In the genomic region with DNA sequence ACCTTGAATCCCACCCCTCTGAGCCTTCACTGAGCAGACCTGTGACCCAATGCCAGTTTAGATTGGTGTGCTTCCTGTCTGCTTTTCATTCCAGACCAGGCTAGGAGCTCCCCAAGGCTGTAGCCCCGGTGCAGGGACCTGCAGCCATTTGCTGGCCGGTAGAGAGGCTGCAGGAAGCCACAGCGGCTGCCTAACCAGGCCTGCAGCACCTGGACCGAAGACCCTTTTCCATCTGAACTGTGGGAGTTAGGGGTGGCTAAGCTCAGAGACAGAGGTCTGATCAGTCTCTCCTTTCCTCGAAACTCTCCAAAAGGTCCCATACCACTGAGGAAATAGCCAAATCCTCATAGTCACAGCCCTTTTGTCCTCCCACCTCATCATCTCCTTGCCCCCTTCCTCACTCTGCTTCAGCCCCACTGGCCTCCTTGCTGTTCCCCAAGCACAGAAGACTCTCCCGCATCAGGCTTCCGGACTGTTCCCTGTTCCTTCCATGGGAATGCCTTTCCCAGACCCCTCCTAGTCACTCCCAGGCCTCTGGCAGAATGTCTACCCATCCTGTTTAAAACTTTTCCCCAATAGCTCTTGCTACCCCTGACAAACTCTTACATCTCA, we compare ENCODE assay signal across 8 cellular contexts. TPM values are rescaled to one million over a fixed set of nuclear protein-coding genes. Genes with fewer than 3 reads are reported as not detected.
DNase-seq lines count a peak whose midpoint lies in the region; TF ChIP-seq lines count a peak whose summit lies in the region.

No MANE protein-coding gene starts in this region.

- no peaks in the 10 kb centered on the region for H3K27me3 ChIP-seq in HAP-1 (ENCODE audit: low read depth)
- H3K27me3 ChIP-seq in iPS-15b (ENCODE audit: control insufficient read depth, insufficient read depth, low read length): peaks cover 7% of the 10 kb centered on the region
- H3K27me3 ChIP-seq in smooth muscle cell (ENCODE audit: low read depth): peaks cover 13% of the 10 kb centered on the region

- peak overlapping the region; percentile 96 for H2AFZ ChIP-seq in smooth muscle cell (ENCODE audit: low read depth)

- peaks cover 22% of the 10 kb centered on the region for H3K36me3 Mint-ChIP-seq in activated T-helper 2 cell treated with anti-CD3 and anti-CD28 coated beads, Interferon-gamma antibody, Interleukin-2, Interleukin-4, amounts not matched to agents 10 μg/mL and 5 μg/mL and 100 μg/mL, durations not matched to agents 14 hours and 24 hours and 36 hours (ENCODE audit: low read depth)

- peaks cover 29% of the 10 kb centered on the region for H3K4me1 Mint-ChIP-seq in activated T-helper 2 cell treated with anti-CD3 and anti-CD28 coated beads, Interferon-gamma antibody, Interleukin-2, Interleukin-4, amounts not matched to agents 10 μg/mL and 5 μg/mL and 100 μg/mL, durations not matched to agents 14 hours and 24 hours and 36 hours (ENCODE audit: low read depth)

- peaks cover 17% of the 10 kb centered on the region for H3K79me2 ChIP-seq in smooth muscle cell (ENCODE audit: low read depth)

- H4K20me1 ChIP-seq in smooth muscle cell (ENCODE audit: low read depth): no peaks in the 10 kb centered on the region

- H3K9me3 Mint-ChIP-seq in activated T-helper 2 cell treated with anti-CD3 and anti-CD28 coated beads, Interferon-gamma antibody, Interleukin-2, Interleukin-4, amounts not matched to agents 10 μg/mL and 5 μg/mL and 100 μg/mL, durations not matched to agents 14 hours and 24 hours and 36 hours: no peaks in the 10 kb centered on the region

- H3K36me3 ChIP-seq in HAP-1 (replicated peaks) (peaks cover 17% of the 10 kb centered on the region), iPS-15b (ENCODE audit: control insufficient read depth, insufficient read depth, low read length) (peaks cover 2% of the 10 kb centered on the region), smooth muscle cell (ENCODE audit: low read depth) (peaks cover 3% of the 10 kb centered on the region)

- no peak overlapping the region for H3K9ac ChIP-seq in iPS-15b (ENCODE audit: low read depth, low read length)
- H3K9ac ChIP-seq in smooth muscle cell (ENCODE audit: low read depth): no peak overlapping the region

- peak overlapping the region; percentile 88 for H3K4me3 Mint-ChIP-seq in activated T-helper 2 cell treated with anti-CD3 and anti-CD28 coated beads, Interferon-gamma antibody, Interleukin-2, Interleukin-4, amounts not matched to agents 10 μg/mL and 5 μg/mL and 100 μg/mL, durations not matched to agents 14 hours and 24 hours and 36 hours (ENCODE audit: low read depth)

- peak overlapping the region; percentile 50 for H3K27ac Mint-ChIP-seq in activated T-helper 2 cell treated with anti-CD3 and anti-CD28 coated beads, Interferon-gamma antibody, Interleukin-2, Interleukin-4, amounts not matched to agents 10 μg/mL and 5 μg/mL and 100 μg/mL, durations not matched to agents 14 hours and 24 hours and 36 hours

- intact Hi-C loops in activated T-helper 2 cell treated with anti-CD3 and anti-CD28 coated beads, Interferon-gamma antibody, Interleukin-2, Interleukin-4, amounts not matched to agents 10 μg/mL and 5 μg/mL and 100 μg/mL, durations not matched to agents 14 hours and 24 hours and 36 hours (cut with micrococcal nuclease): loop anchor here (1.0 kb wide), 2 partner anchors 49 to 662 kb away; a partner anchor contains a TSS

- peaks cover 7% of the 10 kb centered on the region; the same call in 1 of the 2 replicates for H3K4me1 ChIP-seq in HAP-1
- peaks cover 3% of the 10 kb centered on the region for H3K4me1 ChIP-seq in iPS-15b (ENCODE audit: control insufficient read depth, insufficient read depth, low read length)
- peaks cover 7% of the 10 kb centered on the region for H3K4me1 ChIP-seq in smooth muscle cell (ENCODE audit: low read depth)

- peak overlapping the region; percentile 86 for H3K4me2 ChIP-seq in smooth muscle cell

- in situ Hi-C loops in HAP-1 (cut with MboI; ENCODE audit: low sequenced_read_pairs): no loop called here

- H3K9me3 ChIP-seq in HAP-1 (no peaks in the 10 kb centered on the region), iPS-15b (ENCODE audit: control insufficient read depth, insufficient read depth, low read length) (no peaks in the 10 kb centered on the region), smooth muscle cell (replicated peaks; ENCODE audit: low read depth) (no peaks in the 10 kb centered on the region)

- H3K27me3 Mint-ChIP-seq in activated T-helper 2 cell treated with anti-CD3 and anti-CD28 coated beads, Interferon-gamma antibody, Interleukin-2, Interleukin-4, amounts not matched to agents 10 μg/mL and 5 μg/mL and 100 μg/mL, durations not matched to agents 14 hours and 24 hours and 36 hours (ENCODE audit: low read depth): no peaks in the 10 kb centered on the region

- TF ChIP-seq CTCF in smooth muscle cell (IDR thresholded peaks at IDR 0.05; ENCODE audit: borderline replicate concordance, insufficient read depth, poor library complexity, severe bottlenecking): no peak

- H3K4me3 ChIP-seq in HAP-1 (peak overlapping the region; percentile 84), iPS-15b (ENCODE audit: low read depth, low read length) (peak overlapping the region; percentile 64), smooth muscle cell (peak overlapping the region; percentile 90)

- WGBS in smooth muscle cell (ENCODE audit: low lambda C conversion rate): 94% methylated on average over 7 of the region's 7 CpGs

- DNase-seq in HAP-1 (ENCODE audit: low spot score in 2 of 2): no peak
- DNase-seq in activated T-helper 2 cell treated with anti-CD3 and anti-CD28 coated beads, Interferon-gamma antibody, Interleukin-2, Interleukin-4, amounts not matched to agents 10 μg/mL and 5 μg/mL and 100 μg/mL, durations not matched to agents 14 hours and 24 hours and 36 hours (ENCODE audit: low spot score): no peak
- DNase-seq in smooth muscle cell (lab: John Stamatoyannopoulos, UW; ENCODE audit: unreplicated experiment): no peak
- no peak for DNase-seq in activated CD4-positive, CD25-positive, alpha-beta regulatory T cell treated with anti-CD3 and anti-CD28 coated beads, Interleukin-2, amount 50 U/mL, for 72 hours
- no peak for DNase-seq in cerebellar cortex (ENCODE audit: low spot score)
- no peak for DNase-seq in Ammon's horn (ENCODE audit: low spot score)
- no peak for DNase-seq in NCI-H187 treated with DMSO at 0.1 percent for 48 hours (lab: John Stamatoyannopoulos, UW)

- H3F3A ChIP-seq in smooth muscle cell (ENCODE audit: low read depth): no peaks in the 10 kb centered on the region

- no peak overlapping the region for H3K27ac ChIP-seq in smooth muscle cell (ENCODE audit: low read depth)

RNA-seq across cellular contexts. Expression of a gene that starts 0.7 kb away (rescaled TPM):
- total RNA-seq in activated T-helper 2 cell treated with anti-CD3 and anti-CD28 coated beads, Interferon-gamma antibody, Interleukin-2, Interleukin-4, amounts not matched to agents 10 μg/mL and 5 μg/mL and 100 μg/mL, durations not matched to agents 14 hours and 24 hours and 36 hours: 36.6 and 38.2 TPM in 2 replicates
- total RNA-seq in smooth muscle cell: 12.6 and 14.7 TPM in 2 replicates
- polyA plus RNA-seq in smooth muscle cell: 27.3 and 27.4 TPM in 2 replicates

RNA-seq across cellular contexts. Expression of a gene that starts 49.3 kb away (rescaled TPM):
- 6.1 and 6.4 TPM in 2 replicates for total RNA-seq in activated T-helper 2 cell treated with anti-CD3 and anti-CD28 coated beads, Interferon-gamma antibody, Interleukin-2, Interleukin-4, amounts not matched to agents 10 μg/mL and 5 μg/mL and 100 μg/mL, durations not matched to agents 14 hours and 24 hours and 36 hours
- 1.7 and 4.1 TPM in 2 replicates for total RNA-seq in smooth muscle cell
- 4.5 and 5.7 TPM in 2 replicates for polyA plus RNA-seq in smooth muscle cell
